Comparison of ENCODE assay signal across 27 cellular contexts in the genomic region with DNA sequence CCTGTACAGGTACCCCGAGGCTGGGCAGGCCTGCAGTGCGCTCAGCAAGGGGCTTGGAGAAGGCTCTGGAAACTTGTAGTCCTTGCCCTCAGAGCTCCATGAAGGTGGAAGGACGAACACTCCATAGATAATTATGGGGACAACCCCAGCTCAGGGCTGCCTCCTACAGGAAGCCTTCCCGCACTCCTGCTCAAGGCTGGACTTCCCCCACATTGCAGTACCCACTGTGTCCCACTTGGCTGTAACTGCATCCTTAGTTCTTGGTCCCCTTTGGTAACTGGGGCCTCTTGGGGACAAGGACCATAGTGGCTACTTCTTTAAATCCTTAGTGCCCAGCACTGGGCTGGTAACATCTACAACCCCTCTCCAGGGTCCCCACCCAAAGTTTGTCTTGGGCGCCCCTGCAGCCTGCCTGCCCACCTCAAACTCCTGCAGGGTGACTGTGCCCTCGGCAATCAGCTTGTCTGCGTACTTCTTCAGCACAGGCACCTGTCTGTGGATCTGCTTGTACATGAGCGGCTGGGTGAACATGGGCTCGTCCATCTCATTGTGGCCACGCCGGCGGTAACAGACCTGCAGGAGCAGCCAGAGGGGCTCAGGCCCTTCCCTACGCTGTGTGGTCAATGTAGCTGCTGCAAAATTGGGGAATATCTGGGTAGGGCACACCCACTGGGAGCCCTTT. TPM values are rescaled to one million over a fixed set of nuclear protein-coding genes. Genes with fewer than 3 reads are reported as not detected.
DNase-seq lines count a peak whose midpoint lies in the region; ATAC-seq and TF ChIP-seq lines count a peak whose summit lies in the region.
"Had no signal": no experiment of that assay in that cellular context is flagged by ENCODE, and none has a peak within 500 bp of the region (broad histone marks: within the 10 kb centered on the region; RNA-seq: fewer than 3 reads in every experiment).

No MANE protein-coding gene starts in this region.

- H3K4me3 ChIP-seq in A673 (ENCODE audit: low read depth, low read length, poor library complexity, severe bottlenecking) (no peak overlapping the region), PC-3 (ENCODE audit: low read length) (no peak overlapping the region)
- H3K4me3 ChIP-seq: A549; BLaER1 treated with 17β-estradiol and CSF1 and Interleukin-3, amounts not matched to agents 10 nM and 100 nM; pancreas; Peyer's patch; upper lobe of right lung had no signal

- TF ChIP-seq CTCF in A673 (conservative IDR thresholded peaks at IDR 0.05; ENCODE audit: low read depth, low read length) (0 out of 2 replicates have a peak, but pooled peaks have one; percentile 11), GM10248 (IDR thresholded peaks at IDR 0.05; ENCODE audit: control extremely low read depth, extremely low read depth, low read depth, missing control alignments) (no peak), PC-3 (conservative IDR thresholded peaks at IDR 0.05; ENCODE audit: low read depth, low read length) (peak; percentile 53)

- POLR2A ChIA-PET in A673 (lab: Charles Lee; ENCODE audit: low non-redundant PET) (no interaction called here), GM10248 (lab: Yijun Ruan, JAX) (no interaction called here), PC-3 (lab: Charles Lee; ENCODE audit: unreplicated experiment) (no interaction called here)

- H3K27ac Mint-ChIP-seq in natural killer cell treated with Interleukin-12 subunit alpha and Interleukin-12 subunit beta and Interleukin-15 and Interleukin-18, amount 100 ng/mL, for 72 hours: no peak overlapping the region
- H3K27ac Mint-ChIP-seq: activated CD4-positive, alpha-beta memory T cell treated with anti-CD3 and anti-CD28 coated beads, Interleukin-2, amount 10 ng/mL, durations not matched to agents 7 days and 5 days; memory B cell had no signal

- DNase-seq in A673 (ENCODE audit: low spot score) (no peak), GM10248 (ENCODE audit: extremely low spot score) (peak; percentile 12), PC-3 (no peak), iPS-NIHi11 (ENCODE audit: low spot score) (peak; percentile 51), SW 1271 (lab: John Stamatoyannopoulos, UW) (no peak)
- no peak for DNase-seq in natural killer cell treated with Interleukin-12 subunit alpha and Interleukin-12 subunit beta and Interleukin-15 and Interleukin-18, amount 100 ng/mL, for 72 hours (ENCODE audit: low spot score)
- DNase-seq in activated CD4-positive, alpha-beta T cell treated with anti-CD3 and anti-CD28 coated beads, Interleukin-2, amount 50 U/mL, for 1 hour: no peak
- DNase-seq: activated CD4-positive, alpha-beta memory T cell treated with anti-CD3 and anti-CD28 coated beads, Interleukin-2, amount 10 ng/mL, durations not matched to agents 7 days and 5 days; activated CD4-positive, CD25-positive, alpha-beta regulatory T cell; activated naive CD4-positive, alpha-beta T cell treated with Interleukin-2 at 50 U/mL for 16 hours; cortex of kidney; left colon; NCI-H1436; NCI-H2107; NK-92 treated with Interleukin-12 subunit alpha and Interleukin-12 subunit beta, amount 100 ng/mL, for 24 hours; pancreas; stimulated activated CD4-positive, alpha-beta T cell treated with anti-CD3 and anti-CD28 coated beads, Interleukin-15, amount 100 ng/mL, for 24 hours; upper lobe of right lung had no signal

- H3K4me1 ChIP-seq in A673 (ENCODE audit: insufficient read depth, low read length, poor library complexity, severe bottlenecking) (no peaks in the 10 kb centered on the region), PC-3 (ENCODE audit: insufficient read depth, low read length) (no peaks in the 10 kb centered on the region)
- H3K4me1 ChIP-seq: A549, pancreas, Peyer's patch, upper lobe of right lung had no signal

- H3K27me3 Mint-ChIP-seq in natural killer cell treated with Interleukin-12 subunit alpha and Interleukin-12 subunit beta and Interleukin-15 and Interleukin-18, amount 100 ng/mL, for 72 hours: no peaks in the 10 kb centered on the region
- H3K27me3 Mint-ChIP-seq: activated CD4-positive, alpha-beta memory T cell treated with anti-CD3 and anti-CD28 coated beads, Interleukin-2, amount 10 ng/mL, durations not matched to agents 7 days and 5 days; memory B cell had no signal

- no peaks in the 10 kb centered on the region for H3F3A ChIP-seq in PC-3 (ENCODE audit: low read length, unreplicated experiment)

- BruUV-seq in A673 (replicated peaks; lab: Mats Ljungman, UMichigan) (no TSS peak), PC-3 (replicated peaks; lab: Mats Ljungman, UMichigan) (no TSS peak)

- intact Hi-C loops in A673 (cut with micrococcal nuclease; ENCODE audit: unreplicated experiment): no loop called here
- intact Hi-C loops in PC-3 (cut with micrococcal nuclease): no loop called here

- no peaks in the 10 kb centered on the region for H4K20me1 ChIP-seq in PC-3 (ENCODE audit: low read length)

- CTCF ChIA-PET in A673 (lab: Charles Lee): no interaction called here
- CTCF ChIA-PET in GM10248 (lab: Yijun Ruan, JAX): no interaction called here
- CTCF ChIA-PET in PC-3 (lab: Charles Lee): no interaction called here

- H3K4me3 Mint-ChIP-seq in natural killer cell treated with Interleukin-12 subunit alpha and Interleukin-12 subunit beta and Interleukin-15 and Interleukin-18, amount 100 ng/mL, for 72 hours: no peak overlapping the region
- H3K4me3 Mint-ChIP-seq: activated CD4-positive, alpha-beta memory T cell treated with anti-CD3 and anti-CD28 coated beads, Interleukin-2, amount 10 ng/mL, durations not matched to agents 7 days and 5 days; memory B cell had no signal

- no peak overlapping the region for H3K4me2 ChIP-seq in PC-3 (ENCODE audit: low read length)
- H3K4me2 ChIP-seq: A549 had no signal

- H2AFZ ChIP-seq in PC-3 (ENCODE audit: low read length): no peak overlapping the region

- H3K36me3 ChIP-seq in A673 (ENCODE audit: insufficient read depth, low read length, poor library complexity, severe bottlenecking) (no peaks in the 10 kb centered on the region), PC-3 (ENCODE audit: low read depth, low read length) (no peaks in the 10 kb centered on the region)
- H3K36me3 ChIP-seq: BLaER1 treated with 17β-estradiol and CSF1 and Interleukin-3, amounts not matched to agents 10 nM and 100 nM; pancreas; Peyer's patch; upper lobe of right lung had no signal

- no peaks in the 10 kb centered on the region for H3K27me3 ChIP-seq in A673 (replicated peaks; ENCODE audit: insufficient read depth, low read depth, low read length, poor library complexity)
- peaks cover 7% of the 10 kb centered on the region; the same call in 1 of the 2 replicates for H3K27me3 ChIP-seq in PC-3 (ENCODE audit: low read length)
- H3K27me3 ChIP-seq: BLaER1 treated with 17β-estradiol and CSF1 and Interleukin-3, amounts not matched to agents 10 nM and 100 nM; pancreas; Peyer's patch; upper lobe of right lung had no signal

- no peaks in the 10 kb centered on the region for H3K9me3 ChIP-seq in A673 (ENCODE audit: low read depth, low read length, poor library complexity, severe bottlenecking)
- no peaks in the 10 kb centered on the region for H3K9me3 ChIP-seq in PC-3 (ENCODE audit: low read length)
- H3K9me3 ChIP-seq: A549; BLaER1 treated with 17β-estradiol and CSF1 and Interleukin-3, amounts not matched to agents 10 nM and 100 nM; pancreas; Peyer's patch; upper lobe of right lung had no signal

- no peak overlapping the region for H3K27ac ChIP-seq in A673 (ENCODE audit: low read depth, low read length, poor library complexity, severe bottlenecking)
- H3K27ac ChIP-seq in PC-3 (ENCODE audit: low read length): no peak overlapping the region
- H3K27ac ChIP-seq: A549; BLaER1 treated with 17β-estradiol and CSF1 and Interleukin-3, amounts not matched to agents 10 nM and 100 nM; pancreas; Peyer's patch; upper lobe of right lung had no signal

- no peak overlapping the region for H3K9ac ChIP-seq in PC-3 (ENCODE audit: low read length)
- H3K9ac ChIP-seq: BLaER1 treated with 17β-estradiol and CSF1 and Interleukin-3, amounts not matched to agents 10 nM and 100 nM had no signal

- no peaks in the 10 kb centered on the region for H3K9me3 Mint-ChIP-seq in natural killer cell treated with Interleukin-12 subunit alpha and Interleukin-12 subunit beta and Interleukin-15 and Interleukin-18, amount 100 ng/mL, for 72 hours
- H3K9me3 Mint-ChIP-seq: memory B cell had no signal

- H3K36me3 Mint-ChIP-seq in natural killer cell treated with Interleukin-12 subunit alpha and Interleukin-12 subunit beta and Interleukin-15 and Interleukin-18, amount 100 ng/mL, for 72 hours: no peaks in the 10 kb centered on the region
- H3K36me3 Mint-ChIP-seq: memory B cell had no signal

- H3K79me2 ChIP-seq in PC-3 (ENCODE audit: low read length): no peaks in the 10 kb centered on the region

- ATAC-seq in PC-3 (peak; percentile 17; the same call in 1 of the 2 replicates), GM21381 (IDR thresholded peaks at IDR 0.05; ENCODE audit: unreplicated experiment) (no peak)
- ATAC-seq in natural killer cell treated with Interleukin-12 subunit alpha and Interleukin-12 subunit beta and Interleukin-15 and Interleukin-18, amount 100 ng/mL, for 72 hours: no peak
- ATAC-seq: HepG2, left colon, pancreas, sciatic nerve, upper lobe of right lung had no signal

- H3K4me1 Mint-ChIP-seq in natural killer cell treated with Interleukin-12 subunit alpha and Interleukin-12 subunit beta and Interleukin-15 and Interleukin-18, amount 100 ng/mL, for 72 hours (ENCODE audit: low read depth in 2 of 2): no peaks in the 10 kb centered on the region
- H3K4me1 Mint-ChIP-seq: activated CD4-positive, alpha-beta memory T cell treated with anti-CD3 and anti-CD28 coated beads, Interleukin-2, amount 10 ng/mL, durations not matched to agents 7 days and 5 days; memory B cell had no signal

- H3K9me2 ChIP-seq in PC-3 (replicated peaks; ENCODE audit: low read length): no peaks in the 10 kb centered on the region

RNA-seq across cellular contexts. Expression of a gene that starts 17.1 kb away (rescaled TPM):
- total RNA-seq in A673 (2021): 1.6 and 2.6 TPM in 2 replicates
- total RNA-seq in PC-3 (2014; rRNA removed): 2.0 and 2.6 TPM in 2 replicates
- not detected for total RNA-seq in natural killer cell treated with Interleukin-12 subunit alpha and Interleukin-12 subunit beta and Interleukin-15 and Interleukin-18, amount 100 ng/mL, for 72 hours
- total RNA-seq: activated CD4-positive, alpha-beta memory T cell treated with anti-CD3 and anti-CD28 coated beads, Interleukin-2, amount 10 ng/mL, durations not matched to agents 7 days and 5 days; bronchial epithelial cell; sciatic nerve; subcutaneous adipose tissue had no signal

Comparison
In these comparisons a context has a peak if more than half of its experiments do, and no peak if none do; other contexts are left out.
1. DNase-seq: peak in GM10248 (single experiment) and iPS-NIHi11 (single experiment); none in A673 (single experiment), PC-3 (single experiment), natural killer cell treated with Interleukin-12 subunit alpha and Interleukin-12 subunit beta and Interleukin-15 and Interleukin-18, amount 100 ng/mL, for 72 hours (single experiment), SW 1271 (0 of 2) and activated CD4-positive, alpha-beta T cell treated with anti-CD3 and anti-CD28 coated beads, Interleukin-2, amount 50 U/mL, for 1 hour (single experiment).